19 cellular contexts compared by ENCODE assay signal in genomic region chr21:28240586-28240985, GRCh38.
DNase-seq lines count a peak whose midpoint lies in the region; ATAC-seq and TF ChIP-seq lines count a peak whose summit lies in the region.
"Had no signal": no experiment of that assay in that cellular context is flagged by ENCODE, and none has a peak within 500 bp of the region (broad histone marks: within the 10 kb centered on the region; RNA-seq: fewer than 3 reads in every experiment).

No MANE protein-coding gene starts in this region.

- TF ChIP-seq CTCF in fibroblast of the aortic adventitia (IDR thresholded peaks at IDR 0.05; ENCODE audit: insufficient read depth, low read length), result no peak
- TF ChIP-seq CTCF in heart left ventricle (IDR thresholded peaks at IDR 0.05), result no peak

- no peak for ATAC-seq in heart left ventricle
- ATAC-seq in GM19324 (IDR thresholded peaks at IDR 0.05; ENCODE audit: low FRiP score, unreplicated experiment), result no peak
- ATAC-seq: A549, HepG2 had no signal

- H3K9me3 ChIP-seq in stomach smooth muscle (ENCODE audit: control insufficient read depth in 2 of 2, low read length in 2 of 2) (no peaks in the 10 kb centered on the region), heart left ventricle (no peaks in the 10 kb centered on the region)
- H3K9me3 ChIP-seq: A549; BLaER1 treated with 17β-estradiol and CSF1 and Interleukin-3, amounts not matched to agents 10 nM and 100 nM had no signal

- peak; percentile 46 for DNase-seq in EL
- DNase-seq in amniotic epithelial cell (ENCODE audit: low read depth), result peak; percentile 90
- DNase-seq in fibroblast of the aortic adventitia (ENCODE audit: low read depth), result peak; percentile 70
- no peak for DNase-seq in heart left ventricle
- no peak for DNase-seq in SIG-M5 treated with dmso at 0.1 percent for 504 hours (lab: John Stamatoyannopoulos, UW; ENCODE audit: unreplicated experiment)
- DNase-seq: CD8-positive, alpha-beta memory T cell; H9; KG1; MV-4-11; NCI-H1694 treated with DMSO at 0.1 percent for 48 hours; NCI-H510A treated with DMSO at 0.1 percent for 48 hours; NCI-H774; Right ventricle myocardium superior had no signal

- 75 to 87% (median 82%) methylated on average over 2 of the region's 2 CpGs for WGBS in heart left ventricle, 4 donors

- H3K27ac ChIP-seq in stomach smooth muscle (ENCODE audit: low read length) (peak overlapping the region; percentile 19), heart left ventricle (no peak overlapping the region)
- H3K27ac ChIP-seq: A549; BLaER1 treated with 17β-estradiol and CSF1 and Interleukin-3, amounts not matched to agents 10 nM and 100 nM; SK-N-MC had no signal

- peaks cover 15% of the 10 kb centered on the region for H3K4me1 ChIP-seq in stomach smooth muscle (ENCODE audit: control insufficient read depth, insufficient read depth, low read length)
- peaks cover 0 to 25% (median 8%) of the 10 kb centered on the region in 12 donors for H3K4me1 ChIP-seq in heart left ventricle
- H3K4me1 ChIP-seq: A549 had no signal

- TF ChIP-seq POLR2A in heart left ventricle (IDR thresholded peaks at IDR 0.05), result no peak

- H3K4me3 ChIP-seq in fibroblast of the aortic adventitia (ENCODE audit: low read depth, low read length) (no peak overlapping the region), stomach smooth muscle (ENCODE audit: low read length in 2 of 2) (peak overlapping the region in 1 of 2 donors; percentile 6), heart left ventricle (no peak overlapping the region)
- H3K4me3 ChIP-seq: A549; BLaER1 treated with 17β-estradiol and CSF1 and Interleukin-3, amounts not matched to agents 10 nM and 100 nM; SK-N-MC had no signal

- H3K36me3 ChIP-seq in stomach smooth muscle (ENCODE audit: control insufficient read depth in 2 of 2, insufficient read depth in 2 of 2, low read length in 2 of 2) (no peaks in the 10 kb centered on the region), heart left ventricle (no peaks in the 10 kb centered on the region)
- H3K36me3 ChIP-seq: BLaER1 treated with 17β-estradiol and CSF1 and Interleukin-3, amounts not matched to agents 10 nM and 100 nM had no signal

- no peaks in the 10 kb centered on the region for H3K27me3 ChIP-seq in stomach smooth muscle (ENCODE audit: control insufficient read depth in 1 of 2, insufficient read depth in 2 of 2, low read length in 2 of 2)
- H3K27me3 ChIP-seq in heart left ventricle, result no peaks in the 10 kb centered on the region
- H3K27me3 ChIP-seq: BLaER1 treated with 17β-estradiol and CSF1 and Interleukin-3, amounts not matched to agents 10 nM and 100 nM had no signal

- H3K9ac ChIP-seq in stomach smooth muscle (ENCODE audit: low read length in 2 of 2), result no peak overlapping the region
- H3K9ac ChIP-seq: BLaER1 treated with 17β-estradiol and CSF1 and Interleukin-3, amounts not matched to agents 10 nM and 100 nM had no signal

- intact Hi-C loops in heart left ventricle (cut with DNase I), result no loop called here

Comparison
In these comparisons a context has a peak if more than half of its experiments do, and no peak if none do; other contexts are left out.
1. DNase-seq: peak in EL (single experiment), amniotic epithelial cell (single experiment) and fibroblast of the aortic adventitia (single experiment); none in heart left ventricle (0 of 5) and SIG-M5 treated with dmso at 0.1 percent for 504 hours (single experiment).